Comparison of ENCODE assay signal across 1 cellular context in the genomic region with DNA sequence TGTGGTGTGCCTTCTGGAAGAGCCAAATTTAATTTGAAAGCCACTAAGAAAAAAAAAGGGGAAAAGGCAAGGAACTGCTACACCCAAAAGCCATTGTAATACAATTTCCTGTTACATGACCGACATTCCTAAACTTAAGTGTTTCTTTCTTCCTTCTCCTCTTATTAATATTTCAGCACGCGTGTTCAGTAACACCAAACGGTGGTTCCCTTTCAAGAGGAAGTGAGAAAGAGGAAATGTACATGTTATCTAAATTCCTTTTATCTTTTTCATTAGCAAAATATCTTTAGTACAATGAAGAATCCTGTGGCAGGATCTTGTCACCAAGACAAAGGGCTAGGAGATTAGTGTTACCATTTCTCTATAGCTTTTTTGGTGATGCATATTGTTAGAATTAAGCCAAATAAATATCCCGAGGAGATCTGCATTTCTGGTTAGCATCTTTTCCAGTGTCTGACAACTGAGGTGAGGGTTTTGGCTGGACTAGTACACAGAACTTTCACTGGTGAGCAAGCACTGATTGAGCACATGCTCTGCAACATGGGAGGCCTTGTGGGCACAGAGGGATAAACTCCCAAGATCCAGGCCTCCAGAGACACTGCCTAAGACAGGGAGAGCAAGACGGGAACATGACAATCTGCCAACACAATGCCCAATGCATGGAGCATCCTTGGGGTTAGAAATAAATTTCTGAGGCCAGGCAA.
TF ChIP-seq lines count a peak whose summit lies in the region.

No MANE protein-coding gene starts in this region.

TF ChIP-seq in H1, 55 proteins besides CTCF, POLR2A, EP300 and RAD21 (continued from another document):
- TF ChIP-seq, protein P1, sequence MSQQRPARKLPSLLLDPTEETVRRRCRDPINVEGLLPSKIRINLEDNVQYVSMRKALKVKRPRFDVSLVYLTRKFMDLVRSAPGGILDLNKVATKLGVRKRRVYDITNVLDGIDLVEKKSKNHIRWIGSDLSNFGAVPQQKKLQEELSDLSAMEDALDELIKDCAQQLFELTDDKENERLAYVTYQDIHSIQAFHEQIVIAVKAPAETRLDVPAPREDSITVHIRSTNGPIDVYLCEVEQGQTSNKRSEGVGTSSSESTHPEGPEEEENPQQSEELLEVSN (IDR thresholded peaks at IDR 0.05), result no peak
- no peak for TF ChIP-seq TEAD4 (IDR thresholded peaks at IDR 0.05; ENCODE audit: low read depth, low read length)
TF ChIP-seq in H1: peak in this region for 0.
